In the genomic region with DNA sequence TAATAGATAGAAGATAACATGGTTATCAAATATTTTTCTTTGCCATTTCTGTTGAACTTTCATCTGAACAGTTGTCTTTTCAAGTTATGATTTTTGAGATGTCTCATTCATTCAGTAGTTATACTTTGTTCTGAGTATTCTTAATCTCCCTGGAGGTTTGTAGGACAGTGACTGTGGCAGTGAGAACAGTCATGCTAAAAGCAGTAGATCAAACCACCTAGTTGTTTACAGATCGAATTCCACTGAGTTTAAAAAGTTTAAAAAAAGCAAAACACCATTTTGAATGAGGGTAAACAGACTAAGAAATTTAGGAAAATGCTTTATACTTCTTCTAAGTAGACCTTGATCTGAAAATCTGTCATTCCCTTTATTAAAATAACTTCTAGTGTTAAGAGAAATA, we compare ENCODE assay signal across 15 cellular contexts.
"Had no signal": no experiment of that assay in that cellular context is flagged by ENCODE, and none has a peak within 500 bp of the region (broad histone marks: within the 10 kb centered on the region; RNA-seq: fewer than 3 reads in every experiment).

No MANE protein-coding gene starts in this region.

- H3K4me3 Mint-ChIP-seq: activated T-cell treated with anti-CD3 and anti-CD28 coated beads, Interleukin-2, amount 50 U/mL, for 72 hours; dendritic cell treated with granulocyte-macrophage colony-stimulating factor and Interleukin-4, amounts not matched to agents 40 ng/mL and 50 ng/mL, for 4 days; memory B cell; naive thymus-derived CD8-positive, alpha-beta T cell; stimulated activated naive B cell treated with anti-CD40 and anti-IgM and Interleukin-4, amounts not matched to agents 10 μg/mL and 1 μg/mL and 100 μg/mL, for 72 hours had no signal

- H3K4me1 Mint-ChIP-seq: memory B cell; naive thymus-derived CD8-positive, alpha-beta T cell; stimulated activated naive B cell treated with anti-CD40 and anti-IgM and Interleukin-4, amounts not matched to agents 10 μg/mL and 1 μg/mL and 100 μg/mL, for 72 hours had no signal

- H3K4me3 ChIP-seq: cardiac muscle cell had no signal

- H3K36me3 Mint-ChIP-seq: naive thymus-derived CD8-positive, alpha-beta T cell; stimulated activated naive B cell treated with anti-CD40 and anti-IgM and Interleukin-4, amounts not matched to agents 10 μg/mL and 1 μg/mL and 100 μg/mL, for 72 hours had no signal

- H3K27ac ChIP-seq: cardiac muscle cell, foreskin keratinocyte had no signal

- H3K27ac Mint-ChIP-seq: activated naive CD4-positive, alpha-beta T cell treated with anti-CD3 and anti-CD28 coated beads, Interleukin-2, amount 50 U/mL, for 72 hours; activated T-cell treated with anti-CD3 and anti-CD28 coated beads, Interleukin-2, amount 50 U/mL, for 72 hours; dendritic cell treated with granulocyte-macrophage colony-stimulating factor and Interleukin-4, amounts not matched to agents 40 ng/mL and 50 ng/mL, for 4 days; memory B cell; stimulated activated naive B cell treated with anti-CD40 and anti-IgM and Interleukin-4, amounts not matched to agents 10 μg/mL and 1 μg/mL and 100 μg/mL, for 72 hours had no signal

- ATAC-seq: activated naive CD4-positive, alpha-beta T cell treated with anti-CD3 and anti-CD28 coated beads, Interleukin-2, amount 50 U/mL, for 72 hours; activated T-cell treated with anti-CD3 and anti-CD28 coated beads, Interleukin-2, amount 50 U/mL, for 72 hours; foreskin keratinocyte; left ventricle myocardium superior; naive thymus-derived CD8-positive, alpha-beta T cell; stimulated activated naive B cell treated with anti-CD40 and anti-IgM and Interleukin-4, amounts not matched to agents 10 μg/mL and 1 μg/mL and 100 μg/mL, for 72 hours had no signal

- H3K4me1 ChIP-seq: foreskin keratinocyte had no signal

- H3K36me3 ChIP-seq: cardiac muscle cell had no signal

- H3K27me3 ChIP-seq: cardiac muscle cell had no signal

- DNase-seq: activated CD4-positive, CD25-positive, alpha-beta regulatory T cell treated with anti-CD3 and anti-CD28 coated beads, Interleukin-2, amount 50 U/mL, for 72 hours; activated effector memory CD4-positive, alpha-beta T cell treated with anti-CD3 and anti-CD28 coated beads, Interleukin-2, amount 50 U/mL, for 16 hours; activated T-cell treated with anti-CD3 and anti-CD28 coated beads, Interleukin-2, amount 50 U/mL, for 72 hours; effector memory CD4-positive, alpha-beta T cell; foreskin keratinocyte; hypothalamus; left ventricle myocardium superior; naive thymus-derived CD8-positive, alpha-beta T cell; nucleus accumbens; stimulated activated naive B cell treated with anti-CD40 and anti-IgM and Interleukin-4, amounts not matched to agents 10 μg/mL and 1 μg/mL and 100 μg/mL, for 72 hours; T1000 had no signal

- H3K9me3 Mint-ChIP-seq: activated T-cell treated with anti-CD3 and anti-CD28 coated beads, Interleukin-2, amount 50 U/mL, for 72 hours; dendritic cell treated with granulocyte-macrophage colony-stimulating factor and Interleukin-4, amounts not matched to agents 40 ng/mL and 50 ng/mL, for 4 days; memory B cell; stimulated activated naive B cell treated with anti-CD40 and anti-IgM and Interleukin-4, amounts not matched to agents 10 μg/mL and 1 μg/mL and 100 μg/mL, for 72 hours had no signal
